Comparison of ENCODE assay signal across 23 cellular contexts in the genomic region with DNA sequence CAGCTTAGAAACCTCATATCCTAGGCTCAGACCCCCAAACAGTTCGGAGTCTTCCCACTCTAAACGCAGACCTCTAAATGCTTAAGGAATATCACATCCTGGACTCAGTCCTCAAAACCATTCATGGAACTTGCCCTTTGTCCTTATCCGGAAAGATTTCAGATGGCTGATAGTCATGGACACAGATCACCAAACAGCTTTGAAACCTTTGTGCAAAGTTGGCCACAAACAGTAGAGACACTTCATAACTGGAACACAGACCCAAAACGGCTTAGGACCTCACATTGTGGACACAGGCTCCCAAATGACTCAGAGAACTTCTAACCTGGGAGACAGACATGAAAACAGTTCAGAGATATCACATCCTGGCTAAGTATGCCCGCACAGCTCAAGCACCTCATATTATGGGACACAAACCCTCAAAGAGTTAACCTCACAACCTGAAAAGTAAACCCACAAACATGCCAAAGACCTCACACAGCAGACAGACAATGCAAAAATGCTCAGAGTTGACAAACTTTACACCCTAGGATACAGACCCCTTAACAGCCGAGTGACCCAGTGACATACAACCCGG. TPM values are rescaled to one million over a fixed set of nuclear protein-coding genes. Genes with fewer than 3 reads are reported as not detected.
DNase-seq lines count a peak whose midpoint lies in the region; ATAC-seq and TF ChIP-seq lines count a peak whose summit lies in the region.
"Had no signal": no experiment of that assay in that cellular context is flagged by ENCODE, and none has a peak within 500 bp of the region (broad histone marks: within the 10 kb centered on the region; RNA-seq: fewer than 3 reads in every experiment).

No MANE protein-coding gene starts in this region.

- peaks cover 62% of the 10 kb centered on the region for H3K36me3 Mint-ChIP-seq in activated naive CD4-positive, alpha-beta T cell treated with anti-CD3 and anti-CD28 coated beads, Interleukin-2, amount 10 ng/mL, durations not matched to agents 7 days and 5 days
- H3K36me3 Mint-ChIP-seq in activated T-helper 17 cell treated with anti-CD3 and anti-CD28 coated beads, Interleukin-2, amount 50 U/mL, for 72 hours (ENCODE audit: low read depth): peaks cover 13% of the 10 kb centered on the region

- H3K4me2 ChIP-seq in hepatocyte (peak overlapping the region; percentile 34), smooth muscle cell (no peak overlapping the region)

- H3K36me3 ChIP-seq in hepatocyte (replicated peaks; ENCODE audit: insufficient read depth, low read depth) (no peaks in the 10 kb centered on the region), smooth muscle cell (ENCODE audit: low read depth) (no peaks in the 10 kb centered on the region)

- H3K4me1 ChIP-seq in hepatocyte (ENCODE audit: insufficient read depth): peaks cover 10% of the 10 kb centered on the region
- H3K4me1 ChIP-seq in smooth muscle cell (ENCODE audit: low read depth): no peaks in the 10 kb centered on the region

- DNase-seq in activated naive CD4-positive, alpha-beta T cell treated with anti-CD3 and anti-CD28 coated beads, Interleukin-2, amount 10 ng/mL, durations not matched to agents 7 days and 5 days: no peak
- no peak for DNase-seq in activated naive CD4-positive, alpha-beta T cell (lab: John Stamatoyannopoulos, UW)
- DNase-seq in hepatocyte (ENCODE audit: low spot score): no peak
- no peak for DNase-seq in smooth muscle cell (lab: John Stamatoyannopoulos, UW; ENCODE audit: unreplicated experiment)
- DNase-seq in stimulated activated naive CD4-positive, alpha-beta T cell (lab: John Stamatoyannopoulos, UW): no peak
- DNase-seq in anterior cingulate cortex (lab: John Stamatoyannopoulos, UW): no peak
- no peak for DNase-seq in central memory CD4-positive, alpha-beta T cell
- DNase-seq: ACHN; activated CD4-positive, CD25-positive, alpha-beta regulatory T cell treated with anti-CD3 and anti-CD28 coated beads, Interleukin-2, amount 50 U/mL, for 72 hours; aorta; DMS79 treated with DMSO at 0.1 percent for 48 hours; Kasumi-1; mesenchymal stem cell; NCI-H1105; NCI-H526 treated with DMSO at 0.1 percent for 48 hours; T-helper 9 cell had no signal

- H3K79me2 ChIP-seq in hepatocyte: no peaks in the 10 kb centered on the region
- no peaks in the 10 kb centered on the region for H3K79me2 ChIP-seq in smooth muscle cell (ENCODE audit: low read depth)

- H3K9ac ChIP-seq in smooth muscle cell (ENCODE audit: low read depth): no peak overlapping the region

- peak; percentile 10 for ATAC-seq in activated T-helper 17 cell treated with anti-CD3 and anti-CD28 coated beads, Interleukin-2, amount 50 U/mL, for 72 hours (replicated peaks)

- peak overlapping the region; percentile 96 for H3K27ac Mint-ChIP-seq in activated naive CD4-positive, alpha-beta T cell treated with anti-CD3 and anti-CD28 coated beads, Interleukin-2, amount 10 ng/mL, durations not matched to agents 7 days and 5 days
- peak overlapping the region; percentile 91 for H3K27ac Mint-ChIP-seq in activated T-helper 17 cell treated with anti-CD3 and anti-CD28 coated beads, Interleukin-2, amount 50 U/mL, for 72 hours

- H3K27ac ChIP-seq in hepatocyte (peak overlapping the region; percentile 82), smooth muscle cell (ENCODE audit: low read depth) (peak overlapping the region; percentile 67)

- 75% methylated on average over 7 of the region's 7 CpGs for WGBS in hepatocyte (ENCODE audit: low lambda C conversion rate, missing lambda C conversion rate)
- WGBS in smooth muscle cell (ENCODE audit: low lambda C conversion rate): 82% methylated on average over 7 of the region's 7 CpGs

- H4K20me1 ChIP-seq in hepatocyte (ENCODE audit: insufficient read depth, poor library complexity, severe bottlenecking) (no peaks in the 10 kb centered on the region), smooth muscle cell (ENCODE audit: low read depth) (no peaks in the 10 kb centered on the region)

- H3K27me3 Mint-ChIP-seq in activated naive CD4-positive, alpha-beta T cell treated with anti-CD3 and anti-CD28 coated beads, Interleukin-2, amount 10 ng/mL, durations not matched to agents 7 days and 5 days: no peaks in the 10 kb centered on the region
- no peaks in the 10 kb centered on the region for H3K27me3 Mint-ChIP-seq in activated T-helper 17 cell treated with anti-CD3 and anti-CD28 coated beads, Interleukin-2, amount 50 U/mL, for 72 hours

- H3K4me3 Mint-ChIP-seq in activated naive CD4-positive, alpha-beta T cell treated with anti-CD3 and anti-CD28 coated beads, Interleukin-2, amount 10 ng/mL, durations not matched to agents 7 days and 5 days: peak overlapping the region; percentile 64
- H3K4me3 Mint-ChIP-seq in activated T-helper 17 cell treated with anti-CD3 and anti-CD28 coated beads, Interleukin-2, amount 50 U/mL, for 72 hours: peak overlapping the region; percentile 76
- H3K4me3 Mint-ChIP-seq: CD14-positive monocyte had no signal

- no peak overlapping the region for H2AFZ ChIP-seq in hepatocyte
- no peak overlapping the region for H2AFZ ChIP-seq in smooth muscle cell (ENCODE audit: low read depth)

- CTCF ChIA-PET in activated naive CD4-positive, alpha-beta T cell treated with anti-CD3 and anti-CD28 coated beads, Interleukin-2, amount 10 ng/mL, durations not matched to agents 7 days and 5 days (lab: Charles Lee): no interaction called here

- H3K9me3 Mint-ChIP-seq in activated naive CD4-positive, alpha-beta T cell treated with anti-CD3 and anti-CD28 coated beads, Interleukin-2, amount 10 ng/mL, durations not matched to agents 7 days and 5 days: peaks cover 35% of the 10 kb centered on the region
- no peaks in the 10 kb centered on the region for H3K9me3 Mint-ChIP-seq in activated T-helper 17 cell treated with anti-CD3 and anti-CD28 coated beads, Interleukin-2, amount 50 U/mL, for 72 hours

- no peak overlapping the region for H3K4me3 ChIP-seq in hepatocyte
- no peak overlapping the region for H3K4me3 ChIP-seq in smooth muscle cell

- no peaks in the 10 kb centered on the region for H3K9me2 ChIP-seq in hepatocyte (replicated peaks; ENCODE audit: insufficient read depth)

- H3K27me3 ChIP-seq in hepatocyte: no peaks in the 10 kb centered on the region
- no peaks in the 10 kb centered on the region for H3K27me3 ChIP-seq in smooth muscle cell (ENCODE audit: low read depth)

- H3F3A ChIP-seq in smooth muscle cell (ENCODE audit: low read depth): no peaks in the 10 kb centered on the region

- H3K9me3 ChIP-seq in hepatocyte (ENCODE audit: low read depth) (no peaks in the 10 kb centered on the region), smooth muscle cell (replicated peaks; ENCODE audit: low read depth) (no peaks in the 10 kb centered on the region)

- TF ChIP-seq CTCF in hepatocyte (IDR thresholded peaks at IDR 0.05; ENCODE audit: poor library complexity) (no peak), smooth muscle cell (IDR thresholded peaks at IDR 0.05; ENCODE audit: borderline replicate concordance, insufficient read depth, poor library complexity, severe bottlenecking) (no peak)

- peaks cover 69% of the 10 kb centered on the region for H3K4me1 Mint-ChIP-seq in activated naive CD4-positive, alpha-beta T cell treated with anti-CD3 and anti-CD28 coated beads, Interleukin-2, amount 10 ng/mL, durations not matched to agents 7 days and 5 days
- peaks cover 63% of the 10 kb centered on the region for H3K4me1 Mint-ChIP-seq in activated T-helper 17 cell treated with anti-CD3 and anti-CD28 coated beads, Interleukin-2, amount 50 U/mL, for 72 hours
- H3K4me1 Mint-ChIP-seq: neural crest cell had no signal

RNA-seq across cellular contexts. Expression of a gene that starts 15.5 kb away (rescaled TPM):
- 10 to 100 TPM; 24.2 to 30.5 TPM for total RNA-seq in activated T-helper 17 cell treated with anti-CD3 and anti-CD28 coated beads, Interleukin-2, amount 50 U/mL, for 72 hours
- 2.9 and 3.1 TPM in 2 replicates for total RNA-seq in hepatocyte
- polyA plus RNA-seq in hepatocyte: 5.3 and 9.1 TPM in 2 replicates
- 2.6 and 2.7 TPM in 2 replicates for total RNA-seq in smooth muscle cell
- polyA plus RNA-seq in smooth muscle cell: 5.6 and 7.7 TPM in 2 replicates

RNA-seq across cellular contexts. Expression of a gene that starts 28.4 kb away (rescaled TPM):
- 100 to 1,000 TPM in 1 of 2 donors, 10 to 100 TPM in 1; 96.8 to 102 TPM for total RNA-seq in activated T-helper 17 cell treated with anti-CD3 and anti-CD28 coated beads, Interleukin-2, amount 50 U/mL, for 72 hours
- 0.32 TPM in 1 of 2 replicates, not detected in the other for total RNA-seq in hepatocyte
- 0.73 and 2.4 TPM in 2 replicates for polyA plus RNA-seq in hepatocyte
- 0.54 and 2.5 TPM in 2 replicates for total RNA-seq in smooth muscle cell
- 0.15 and 0.24 TPM in 2 replicates for polyA plus RNA-seq in smooth muscle cell

RNA-seq across cellular contexts. Expression of a gene that starts 49.5 kb away (rescaled TPM):
- total RNA-seq in activated T-helper 17 cell treated with anti-CD3 and anti-CD28 coated beads, Interleukin-2, amount 50 U/mL, for 72 hours: not detected
- total RNA-seq in hepatocyte (2.4 TPM in 1 of 2 replicates, not detected in the other), smooth muscle cell (not detected in 2 replicates)
- polyA plus RNA-seq in hepatocyte (not detected in 2 replicates), smooth muscle cell (not detected in 2 replicates)
- total RNA-seq: aorta, neural crest cell, OCI-LY7, renal cortical epithelial cell, subcutaneous adipose tissue had no signal
- polyA plus RNA-seq: CD14-positive monocyte, keratinocyte had no signal

Comparison
In these comparisons a context has a peak if more than half of its experiments do, and no peak if none do; other contexts are left out.
1. RNA of a gene that starts 28.4 kb away (total RNA-seq): 96.8 to 102 TPM in activated T-helper 17 cell treated with anti-CD3 and anti-CD28 coated beads, Interleukin-2, amount 50 U/mL, for 72 hours; 0.54 to 2.5 TPM in smooth muscle cell and 0.32 TPM in hepatocyte; every median in the first group is over 10 times any median in the second.